In the genomic region with DNA sequence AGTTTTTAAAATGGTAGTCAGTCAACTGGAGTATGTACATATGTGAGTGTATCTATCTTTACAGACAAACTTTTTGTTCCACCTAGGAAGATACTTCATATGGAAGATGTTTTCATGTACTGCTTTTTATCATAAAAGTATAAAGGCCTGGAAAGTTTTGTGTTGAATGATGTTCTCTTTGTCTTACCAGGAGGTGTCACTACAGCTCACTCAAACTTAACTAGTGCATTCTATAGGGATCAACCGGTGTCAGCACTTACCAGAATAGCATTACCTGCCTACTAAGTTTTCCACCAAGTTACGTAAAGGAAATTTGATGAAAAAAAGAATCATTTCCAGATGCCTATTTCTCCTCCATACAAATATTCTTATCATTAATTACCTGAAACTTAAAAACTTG, we compare ENCODE assay signal across 10 cellular contexts.
DNase-seq lines count a peak whose midpoint lies in the region; ATAC-seq and TF ChIP-seq lines count a peak whose summit lies in the region.
"Had no signal": no experiment of that assay in that cellular context is flagged by ENCODE, and none has a peak within 500 bp of the region (broad histone marks: within the 10 kb centered on the region; RNA-seq: fewer than 3 reads in every experiment).

No MANE protein-coding gene starts in this region.

- in situ Hi-C loops in ACHN (cut with HindIII; ENCODE audit: low pct_ligation_motif_present, low pct_unique_long_range_greater_than_20kb, low sequenced_read_pairs) = no loop called here

- no peaks in the 10 kb centered on the region for H3K9me3 ChIP-seq in body of pancreas

- peak; percentile 4 for DNase-seq in ACHN
- peak; percentile 38 for DNase-seq in HCEC 1CT
- DNase-seq in SHP77 treated with DMSO at 0.1 percent for 48 hours (lab: John Stamatoyannopoulos, UW) = peak; percentile 30
- DNase-seq in foreskin keratinocyte = peak in 1 of 2 donors; percentile 35
- no peak for DNase-seq in CD1c-positive myeloid dendritic cell (ENCODE audit: extremely low spot score)
- no peak for DNase-seq in body of pancreas
- no peak for DNase-seq in activated naive CD4-positive, alpha-beta T cell treated with anti-CD3 and anti-CD28 coated beads, Interleukin-2, amount 50 U/mL, for 16 hours
- DNase-seq in A172 (ENCODE audit: low spot score) = no peak
- DNase-seq: activated T-cell treated with anti-CD3 and anti-CD28 coated beads, Interleukin-2, amount 50 U/mL, for 24 hours; stimulated activated CD4-positive, alpha-beta T cell treated with anti-CD3 and anti-CD28 coated beads, Interleukin-4, amount 100 ng/mL, for 24 hours had no signal

- ATAC-seq in foreskin keratinocyte (peak; percentile 45), body of pancreas (no peak)

- peak; percentile 67 for TF ChIP-seq CTCF in foreskin keratinocyte (conservative IDR thresholded peaks at IDR 0.05)
- TF ChIP-seq CTCF in body of pancreas (IDR thresholded peaks at IDR 0.05) = peak in 1 of 7 experiments; percentile 10

- H3K4me1 ChIP-seq in foreskin keratinocyte = no peaks in the 10 kb centered on the region
- H3K4me1 ChIP-seq in body of pancreas = no peaks in the 10 kb centered on the region

- H3K27ac ChIP-seq in foreskin keratinocyte = no peak overlapping the region
- no peak overlapping the region for H3K27ac ChIP-seq in body of pancreas

- WGBS in body of pancreas, 2 donors = 45 to 54% methylated on average over 2 of the region's 2 CpGs

- H3K27me3 ChIP-seq in foreskin keratinocyte (peaks cover 4% of the 10 kb centered on the region), body of pancreas (no peaks in the 10 kb centered on the region)

- no peaks in the 10 kb centered on the region for H3K36me3 ChIP-seq in body of pancreas (replicated peaks in 1 of 2; ENCODE audit: insufficient read depth in 1 of 2, low read depth in 2 of 2)

- H3K4me3 ChIP-seq in body of pancreas = no peak overlapping the region

- TF ChIP-seq POLR2A in body of pancreas (IDR thresholded peaks at IDR 0.05) = no peak

- intact Hi-C loops in body of pancreas (cut with DNase I) = loop anchor here (5.0 kb wide), 1 partner anchor 798 kb away; no protein-coding TSS in a partner anchor

Comparison
In these comparisons a context has a peak if more than half of its experiments do, and no peak if none do; other contexts are left out.
1. DNase-seq: peak in ACHN (single experiment), HCEC 1CT (single experiment) and SHP77 treated with DMSO at 0.1 percent for 48 hours (single experiment); none in CD1c-positive myeloid dendritic cell (single experiment), body of pancreas (0 of 4), activated naive CD4-positive, alpha-beta T cell treated with anti-CD3 and anti-CD28 coated beads, Interleukin-2, amount 50 U/mL, for 16 hours (single experiment) and A172 (single experiment).